Comparison of ENCODE assay signal across 8 cellular contexts in the genomic region with DNA sequence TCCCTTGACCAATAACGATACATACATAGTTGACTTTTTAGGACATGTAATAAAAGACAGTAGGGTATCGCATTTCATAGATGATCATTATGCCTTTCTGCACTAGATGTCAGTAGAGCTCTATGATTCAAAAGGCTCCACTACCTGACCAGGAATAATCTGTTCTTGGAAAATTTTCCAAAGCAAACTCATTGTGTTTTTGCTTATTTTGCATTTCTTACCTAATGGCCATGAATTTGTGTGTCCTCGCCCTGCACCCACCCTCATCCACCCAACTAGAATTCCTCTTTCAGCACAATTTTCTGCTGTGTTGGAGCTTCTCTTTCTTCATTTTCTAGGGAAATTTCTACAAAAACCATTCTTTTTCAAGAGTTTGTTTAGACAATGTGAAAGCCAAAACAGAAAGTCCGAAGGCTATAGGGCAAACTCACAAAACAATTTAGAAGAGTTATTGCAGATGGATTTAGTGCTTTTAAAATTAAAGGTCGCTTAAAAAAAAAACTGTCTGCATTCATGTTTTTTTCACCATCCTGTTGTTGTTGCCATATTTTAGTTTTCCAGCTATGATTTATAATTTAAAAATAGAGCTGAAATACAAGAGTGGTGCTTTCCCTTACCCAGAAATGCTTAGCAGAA.
DNase-seq lines count a peak whose midpoint lies in the region; ATAC-seq and TF ChIP-seq lines count a peak whose summit lies in the region.

No MANE protein-coding gene starts in this region.

- H3K27ac ChIP-seq in RWPE1 = no peak overlapping the region

- POLR2A ChIA-PET in RWPE1 (lab: Yijun Ruan, JAX; ENCODE audit: low non-redundant PET) = no interaction called here

- CTCF ChIA-PET in RWPE1 (lab: Yijun Ruan, JAX) = interaction anchor here (0.6 to 1.6 kb wide), 8 partner anchors 20 to 749 kb away, joined by 3 to 5 read pairs (median 4); no protein-coding TSS in a partner anchor

- intact Hi-C loops in sciatic nerve (cut with DNase I) = loop anchor here (10.0 kb wide), 1 partner anchor 750 kb away; no protein-coding TSS in a partner anchor

- ATAC-seq in sciatic nerve (peak; percentile 94), HG03097 (IDR thresholded peaks at IDR 0.05; ENCODE audit: low FRiP score, unreplicated experiment) (no peak), GM18517 (IDR thresholded peaks at IDR 0.05; ENCODE audit: unreplicated experiment) (no peak)

- DNase-seq in NCI-H2107 treated with DMSO at 0.1 percent for 48 hours (lab: John Stamatoyannopoulos, UW; ENCODE audit: unreplicated experiment) = peak; percentile 5
- DNase-seq in NCI-H2107 (lab: John Stamatoyannopoulos, UW) = no peak
- peak; percentile 64 for DNase-seq in RWPE1 (ENCODE audit: low spot score)
- peak; percentile 44 for DNase-seq in foreskin melanocyte
- DNase-seq in sciatic nerve (ENCODE audit: low spot score) = no peak
- no peak for DNase-seq in NK-92 (lab: John Stamatoyannopoulos, UW; ENCODE audit: unreplicated experiment)

- peak; percentile 66 for TF ChIP-seq CTCF in RWPE1 (conservative IDR thresholded peaks at IDR 0.05; ENCODE audit: low read depth)

Comparison
In these comparisons a context has a peak if more than half of its experiments do, and no peak if none do; other contexts are left out.
1. DNase-seq: peak in NCI-H2107 treated with DMSO at 0.1 percent for 48 hours (single experiment), RWPE1 (single experiment) and foreskin melanocyte (single experiment); none in NCI-H2107 (single experiment), sciatic nerve (single experiment) and NK-92 (single experiment).